8 cellular contexts compared by ENCODE assay signal in genomic region chr17:59618894-59619312, GRCh38.
DNase-seq lines count a peak whose midpoint lies in the region; TF ChIP-seq lines count a peak whose summit lies in the region.

No MANE protein-coding gene starts in this region.

- H3K9me3 ChIP-seq in DOHH2 (ENCODE audit: control insufficient read depth, insufficient read depth, low read length) (no peaks in the 10 kb centered on the region), muscle layer of duodenum (ENCODE audit: control insufficient read depth in 1 of 2, low read length in 2 of 2) (no peaks in the 10 kb centered on the region)

- H3K27me3 ChIP-seq in DOHH2 (ENCODE audit: control insufficient read depth, low read length) (no peaks in the 10 kb centered on the region), muscle layer of duodenum (ENCODE audit: low read depth, low read length) (no peaks in the 10 kb centered on the region)

- H3K27ac ChIP-seq in DOHH2 (ENCODE audit: low read depth, low read length) (peak overlapping the region; percentile 87), cingulate gyrus (ENCODE audit: low read depth, low read length) (peak overlapping the region; percentile 99), muscle layer of duodenum (ENCODE audit: low read length) (peak overlapping the region; percentile 100)

- H3K36me3 ChIP-seq in DOHH2 (ENCODE audit: control insufficient read depth, low read length) (peaks cover 39% of the 10 kb centered on the region), muscle layer of duodenum (ENCODE audit: control insufficient read depth in 1 of 2, insufficient read depth in 2 of 2, low read length in 2 of 2) (peaks cover 0 to 15% of the 10 kb centered on the region in 2 donors)

- peak overlapping the region; percentile 97 for H3K4me3 ChIP-seq in DOHH2 (ENCODE audit: low read length)
- peak overlapping the region; percentile 87 for H3K4me3 ChIP-seq in LNCaP clone FGC (ENCODE audit: low read depth, low read length)
- peak overlapping the region; percentile 75 to 98 for H3K4me3 ChIP-seq in muscle layer of duodenum (ENCODE audit: low read depth in 1 of 2, low read length in 2 of 2)

- H3K4me1 ChIP-seq in DOHH2 (ENCODE audit: control insufficient read depth, low read length): peaks cover 41% of the 10 kb centered on the region
- H3K4me1 ChIP-seq in muscle layer of duodenum (ENCODE audit: control insufficient read depth in 1 of 2, insufficient read depth in 2 of 2, low read length in 2 of 2): peaks cover 17 to 32% of the 10 kb centered on the region in 2 donors

- peaks cover 20% of the 10 kb centered on the region for H4K20me1 ChIP-seq in DOHH2 (ENCODE audit: control insufficient read depth, insufficient read depth, low read depth, low read length)

- TF ChIP-seq CTCF in DOHH2 (IDR thresholded peaks at IDR 0.05; ENCODE audit: low read depth, low read length, poor library complexity, severe bottlenecking): no peak
- TF ChIP-seq CTCF in LNCaP clone FGC (IDR thresholded peaks at IDR 0.05; ENCODE audit: control insufficient read depth, extremely low read depth, insufficient read depth): no peak

- peak overlapping the region; percentile 94 for H3K4me2 ChIP-seq in DOHH2 (ENCODE audit: low read length)

- no peak for DNase-seq in LNCaP clone FGC (ENCODE audit: low read depth)
- DNase-seq in NCI-H2227 (lab: John Stamatoyannopoulos, UW; ENCODE audit: unreplicated experiment): no peak
- no peak for DNase-seq in GDM1 (lab: John Stamatoyannopoulos, UW)
- DNase-seq in D341Med (ENCODE audit: low spot score): no peak
- DNase-seq in NCI-H1105 treated with DMSO at 0.1 percent for 48 hours (lab: John Stamatoyannopoulos, UW): no peak

- H3K79me2 ChIP-seq in DOHH2 (ENCODE audit: control insufficient read depth, low read length): peaks cover 68% of the 10 kb centered on the region

- no peaks in the 10 kb centered on the region for H3K9me2 ChIP-seq in DOHH2 (replicated peaks; ENCODE audit: control insufficient read depth, low read length)

- H3F3A ChIP-seq in DOHH2 (ENCODE audit: control insufficient read depth, insufficient read depth): peaks cover 26% of the 10 kb centered on the region
